In the genomic region with DNA sequence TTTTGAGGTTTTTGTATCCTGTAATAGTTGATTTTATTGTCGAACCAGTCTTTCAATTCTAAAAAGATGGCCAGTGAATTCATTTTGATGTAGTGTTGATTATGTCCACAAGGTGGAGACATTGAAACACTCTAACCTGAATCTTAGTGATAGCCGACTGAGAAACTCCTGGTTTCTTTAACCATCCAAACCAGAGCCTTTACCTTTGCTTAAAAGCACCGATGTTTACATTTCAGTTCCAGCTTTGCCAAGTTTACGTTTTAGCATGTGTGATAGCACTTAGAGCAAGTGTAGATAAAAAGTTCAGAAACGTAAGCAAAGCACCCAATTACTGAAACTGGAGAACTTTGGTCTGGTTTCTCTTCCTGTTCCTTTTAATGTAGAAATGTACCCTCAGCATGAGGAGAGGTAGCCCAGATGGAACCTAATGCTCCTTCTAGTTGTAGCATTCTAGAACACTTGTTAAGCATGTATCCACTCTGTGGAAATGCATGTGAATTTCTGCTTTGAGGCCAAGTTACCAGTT, we compare ENCODE assay signal across 8 cellular contexts.
DNase-seq lines count a peak whose midpoint lies in the region; ATAC-seq and TF ChIP-seq lines count a peak whose summit lies in the region.

No MANE protein-coding gene starts in this region.

- peaks cover 5% of the 10 kb centered on the region for H3K4me1 Mint-ChIP-seq in activated naive CD4-positive, alpha-beta T cell treated with anti-CD3 and anti-CD28 coated beads for 36 hours (ENCODE audit: low read depth)
- H3K4me1 Mint-ChIP-seq in chondrocyte (ENCODE audit: low read depth), result peaks cover 66% of the 10 kb centered on the region

- no peaks in the 10 kb centered on the region for H4K20me1 ChIP-seq in OCI-LY3 (ENCODE audit: insufficient read depth, low read length)

- ATAC-seq in GM21529 (IDR thresholded peaks at IDR 0.05; ENCODE audit: unreplicated experiment) (peak; percentile 88), lower lobe of right lung (peak; percentile 65 to 67)

- no peaks in the 10 kb centered on the region for H3K36me3 ChIP-seq in OCI-LY3 (replicated peaks; ENCODE audit: low read depth, low read length)
- peaks cover 27% of the 10 kb centered on the region for H3K36me3 ChIP-seq in lower lobe of right lung
- H3K36me3 ChIP-seq in vagina, result no peaks in the 10 kb centered on the region

- DNase-seq in activated naive CD4-positive, alpha-beta T cell treated with anti-CD3 and anti-CD28 coated beads for 36 hours, result no peak
- DNase-seq in activated naive CD4-positive, alpha-beta T cell treated with anti-CD3 and anti-CD28 coated beads, Interleukin-2, amount 50 U/mL, for 16 hours, result no peak
- DNase-seq in HT1080 (ENCODE audit: low read depth) (peak; percentile 55), chondrocyte (ENCODE audit: low spot score) (no peak), lower lobe of right lung (no peak), vagina (ENCODE audit: extremely low spot score in 2 of 2) (no peak)

- TF ChIP-seq CTCF in OCI-LY3 (IDR thresholded peaks at IDR 0.05; ENCODE audit: low read depth, low read length), result peak; percentile 90
- TF ChIP-seq CTCF in chondrocyte (IDR thresholded peaks at IDR 0.05), result peak; percentile 87
- TF ChIP-seq CTCF in lower lobe of right lung (IDR thresholded peaks at IDR 0.05), result peak; percentile 65
- peak; percentile 52 to 69 (median 61) for TF ChIP-seq CTCF in vagina (IDR thresholded peaks at IDR 0.05)

- intact Hi-C loops in activated naive CD4-positive, alpha-beta T cell treated with anti-CD3 and anti-CD28 coated beads for 36 hours (cut with micrococcal nuclease), result loop anchor here (1.0 to 5.0 kb wide), 5 partner anchors 160 to 403 kb away; no protein-coding TSS in a partner anchor
- intact Hi-C loops in lower lobe of right lung (cut with DNase I) (no loop called here), vagina (cut with DNase I) (no loop called here)

- H3K4me1 ChIP-seq in OCI-LY3 (ENCODE audit: low read length) (peaks cover 38% of the 10 kb centered on the region), lower lobe of right lung (peaks cover 28% of the 10 kb centered on the region), vagina (peaks cover 13% of the 10 kb centered on the region)

- peak overlapping the region; percentile 19 for H3K4me3 Mint-ChIP-seq in activated naive CD4-positive, alpha-beta T cell treated with anti-CD3 and anti-CD28 coated beads for 36 hours
- no peak overlapping the region for H3K4me3 Mint-ChIP-seq in chondrocyte (ENCODE audit: unreplicated experiment)

- peak overlapping the region; percentile 49 for H3K9ac ChIP-seq in OCI-LY3 (ENCODE audit: low read length)

- H3K27me3 ChIP-seq in OCI-LY3 (ENCODE audit: low read depth, low read length), result peaks cover 17% of the 10 kb centered on the region
- no peaks in the 10 kb centered on the region for H3K27me3 ChIP-seq in lower lobe of right lung (ENCODE audit: low read depth)
- no peaks in the 10 kb centered on the region for H3K27me3 ChIP-seq in vagina

- peak overlapping the region; percentile 75 for H3K27ac ChIP-seq in OCI-LY3 (ENCODE audit: low read length)
- no peak overlapping the region for H3K27ac ChIP-seq in lower lobe of right lung
- H3K27ac ChIP-seq in vagina, result no peak overlapping the region

- peak overlapping the region; percentile 87 for H3K4me2 ChIP-seq in OCI-LY3 (ENCODE audit: low read length)

- H3K27me3 Mint-ChIP-seq in activated naive CD4-positive, alpha-beta T cell treated with anti-CD3 and anti-CD28 coated beads for 36 hours (ENCODE audit: low read depth), result peaks cover 2% of the 10 kb centered on the region
- H3K27me3 Mint-ChIP-seq in chondrocyte (ENCODE audit: low read depth), result no peaks in the 10 kb centered on the region

- H3K36me3 Mint-ChIP-seq in activated naive CD4-positive, alpha-beta T cell treated with anti-CD3 and anti-CD28 coated beads for 36 hours (ENCODE audit: low read depth), result no peaks in the 10 kb centered on the region
- H3K36me3 Mint-ChIP-seq in chondrocyte (ENCODE audit: low read depth), result peaks cover 18% of the 10 kb centered on the region

- H2AFZ ChIP-seq in OCI-LY3 (ENCODE audit: low read depth, low read length), result peak overlapping the region; percentile 65; the same call in 1 of the 2 replicates

- H3K4me3 ChIP-seq in OCI-LY3 (ENCODE audit: low read length) (peak overlapping the region; percentile 74), lower lobe of right lung (peak overlapping the region; percentile 15), vagina (no peak overlapping the region)

- H3K27ac Mint-ChIP-seq in activated naive CD4-positive, alpha-beta T cell treated with anti-CD3 and anti-CD28 coated beads for 36 hours, result no peak overlapping the region
- peak overlapping the region; percentile 2 for H3K27ac Mint-ChIP-seq in chondrocyte (ENCODE audit: unreplicated experiment)

- CTCF ChIA-PET in activated naive CD4-positive, alpha-beta T cell treated with anti-CD3 and anti-CD28 coated beads for 36 hours (lab: Charles Lee), result interaction anchor here (0.6 to 3.7 kb wide), 11 partner anchors 11 to 439 kb away, joined by 3 to 16 read pairs (median 5); no protein-coding TSS in a partner anchor

- H3K9me3 Mint-ChIP-seq in activated naive CD4-positive, alpha-beta T cell treated with anti-CD3 and anti-CD28 coated beads for 36 hours, result no peaks in the 10 kb centered on the region
- no peaks in the 10 kb centered on the region for H3K9me3 Mint-ChIP-seq in chondrocyte (ENCODE audit: low read depth)

- H3K79me2 ChIP-seq in OCI-LY3 (ENCODE audit: low read length), result no peaks in the 10 kb centered on the region

- TF ChIP-seq POLR2A in vagina (IDR thresholded peaks at IDR 0.05), result no peak

- H3K9me3 ChIP-seq in OCI-LY3 (ENCODE audit: insufficient read depth, low read length), result no peaks in the 10 kb centered on the region
- H3K9me3 ChIP-seq in lower lobe of right lung, result no peaks in the 10 kb centered on the region
- no peaks in the 10 kb centered on the region for H3K9me3 ChIP-seq in vagina

Comparison
In these comparisons a context has a peak if more than half of its experiments do, and no peak if none do; other contexts are left out.
1. H3K4me3 ChIP-seq: peak in OCI-LY3 (single experiment) and lower lobe of right lung (single experiment); none in vagina (0 of 2).
2. Peak in every context shown above with its lines, with median percentiles within 50 percentile points of each other: CTCF ChIP-seq.